28 cellular contexts compared by ENCODE assay signal in the genomic region with DNA sequence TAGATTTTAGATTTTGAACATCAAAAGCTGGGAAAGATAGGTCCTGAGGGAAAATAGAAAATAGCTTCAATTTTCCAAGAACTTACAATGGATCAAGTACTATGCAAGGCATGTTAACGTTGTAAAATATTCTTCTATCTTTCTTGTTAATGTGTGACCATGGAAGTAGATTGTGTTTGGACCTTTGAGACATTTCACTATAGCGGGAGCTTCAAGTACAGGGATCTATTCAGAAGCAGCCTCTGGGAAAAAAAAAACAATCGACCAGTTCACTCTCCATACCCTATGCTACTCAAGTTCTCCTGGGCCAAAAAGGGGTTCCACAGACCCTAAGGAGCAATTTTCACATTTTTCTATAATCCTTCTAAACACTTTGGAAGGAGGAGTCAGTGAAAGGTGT. TPM values are rescaled to one million over a fixed set of nuclear protein-coding genes. Genes with fewer than 3 reads are reported as not detected.
"Had no signal": no experiment of that assay in that cellular context is flagged by ENCODE, and none has a peak within 500 bp of the region (broad histone marks: within the 10 kb centered on the region; RNA-seq: fewer than 3 reads in every experiment).

No MANE protein-coding gene starts in this region.

- H3K27ac Mint-ChIP-seq: naive B cell; naive thymus-derived CD8-positive, alpha-beta T cell; natural killer cell treated with Interleukin-12 subunit alpha and Interleukin-12 subunit beta and Interleukin-15 and Interleukin-18, amount 100 ng/mL, for 72 hours; neural progenitor cell; stimulated activated effector memory CD8-positive, alpha-beta T cell treated with anti-CD3 and anti-CD28 coated beads, Interleukin-12 subunit alpha, Interleukin-12 subunit beta, amount 100 ng/mL, for 72 hours; stimulated activated naive B cell treated with anti-CD40 and anti-IgM and Interleukin-4, amounts not matched to agents 10 μg/mL and 1 μg/mL and 100 μg/mL, for 72 hours; stimulated activated naive CD8-positive, alpha-beta T cell treated with anti-CD3 and anti-CD28 coated beads, Interleukin-15, Interleukin-2, amounts not matched to agents 100 ng/mL and 50 ng/mL, for 24 hours had no signal

- H3K27me3 ChIP-seq: neural progenitor cell, ovary, stomach, thyroid gland, tibial nerve, upper lobe of left lung, vagina had no signal

- H2AFZ ChIP-seq: neural progenitor cell, parathyroid adenoma had no signal

- DNase-seq: naive B cell; naive thymus-derived CD8-positive, alpha-beta T cell; occipital lobe; ovary; posterior cingulate gyrus; psoas muscle; right cardiac atrium; stimulated activated CD4-positive, alpha-beta T cell treated with anti-CD3 and anti-CD28 coated beads, Interleukin-15, amount 100 ng/mL, for 24 hours; stimulated activated CD4-positive, alpha-beta T cell treated with anti-CD3 and anti-CD28 coated beads, Interleukin-2, amount 100 ng/mL, for 24 hours; stimulated activated CD4-positive, alpha-beta T cell treated with anti-CD3 and anti-CD28 coated beads, Interleukin-2, amount 100 ng/mL, for 48 hours; stimulated activated CD4-positive, alpha-beta T cell treated with anti-CD3 and anti-CD28 coated beads, Interleukin-4, amount 100 ng/mL, for 24 hours; stimulated activated naive B cell treated with anti-CD40 and anti-IgM and Interleukin-4, amounts not matched to agents 10 μg/mL and 1 μg/mL and 100 μg/mL, for 72 hours; stimulated activated naive CD4-positive, alpha-beta T cell treated with Interleukin-2 at 50 U/mL for 16 hours; stomach; thyroid gland; upper lobe of left lung had no signal

- H3K4me1 Mint-ChIP-seq: naive B cell; naive thymus-derived CD8-positive, alpha-beta T cell; neural progenitor cell; stimulated activated effector memory CD8-positive, alpha-beta T cell treated with anti-CD3 and anti-CD28 coated beads, Interleukin-12 subunit alpha, Interleukin-12 subunit beta, amount 100 ng/mL, for 72 hours; stimulated activated naive B cell treated with anti-CD40 and anti-IgM and Interleukin-4, amounts not matched to agents 10 μg/mL and 1 μg/mL and 100 μg/mL, for 72 hours had no signal

- H3K9me3 Mint-ChIP-seq: naive thymus-derived CD8-positive, alpha-beta T cell; neural progenitor cell; stimulated activated effector memory CD8-positive, alpha-beta T cell treated with anti-CD3 and anti-CD28 coated beads, Interleukin-12 subunit alpha, Interleukin-12 subunit beta, amount 100 ng/mL, for 72 hours; stimulated activated naive B cell treated with anti-CD40 and anti-IgM and Interleukin-4, amounts not matched to agents 10 μg/mL and 1 μg/mL and 100 μg/mL, for 72 hours; stimulated activated naive CD8-positive, alpha-beta T cell treated with anti-CD3 and anti-CD28 coated beads, Interleukin-15, Interleukin-2, amounts not matched to agents 100 ng/mL and 50 ng/mL, for 24 hours had no signal

- ATAC-seq: naive thymus-derived CD8-positive, alpha-beta T cell; natural killer cell treated with Interleukin-12 subunit alpha and Interleukin-12 subunit beta and Interleukin-15 and Interleukin-18, amount 100 ng/mL, for 72 hours; psoas muscle; right cardiac atrium; sciatic nerve; stimulated activated effector memory CD8-positive, alpha-beta T cell treated with anti-CD3 and anti-CD28 coated beads, Interleukin-12 subunit alpha, Interleukin-12 subunit beta, amount 100 ng/mL, for 72 hours; stimulated activated naive B cell treated with anti-CD40 and anti-IgM and Interleukin-4, amounts not matched to agents 10 μg/mL and 1 μg/mL and 100 μg/mL, for 72 hours had no signal

- H3K36me3 ChIP-seq: neural progenitor cell, ovary, stomach, thoracic aorta, thyroid gland, tibial nerve, upper lobe of left lung, vagina had no signal

- H3K4me3 Mint-ChIP-seq: naive B cell; naive thymus-derived CD8-positive, alpha-beta T cell; natural killer cell treated with Interleukin-12 subunit alpha and Interleukin-12 subunit beta and Interleukin-15 and Interleukin-18, amount 100 ng/mL, for 72 hours; neural progenitor cell; stimulated activated effector memory CD8-positive, alpha-beta T cell treated with anti-CD3 and anti-CD28 coated beads, Interleukin-12 subunit alpha, Interleukin-12 subunit beta, amount 100 ng/mL, for 72 hours; stimulated activated naive B cell treated with anti-CD40 and anti-IgM and Interleukin-4, amounts not matched to agents 10 μg/mL and 1 μg/mL and 100 μg/mL, for 72 hours; stimulated activated naive CD8-positive, alpha-beta T cell treated with anti-CD3 and anti-CD28 coated beads, Interleukin-15, Interleukin-2, amounts not matched to agents 100 ng/mL and 50 ng/mL, for 24 hours had no signal

- FAIRE-seq: urothelium cell line had no signal

- H3K4me3 ChIP-seq: neural progenitor cell, ovary, psoas muscle, skin epidermis, stomach, thoracic aorta, thyroid gland, tibial nerve, upper lobe of left lung, vagina had no signal

- H3K9ac ChIP-seq: neural progenitor cell, parathyroid adenoma had no signal

- H3K4me2 ChIP-seq: neural progenitor cell had no signal

- H3K79me2 ChIP-seq: parathyroid adenoma had no signal

- H3K36me3 Mint-ChIP-seq: naive B cell; naive thymus-derived CD8-positive, alpha-beta T cell; natural killer cell treated with Interleukin-12 subunit alpha and Interleukin-12 subunit beta and Interleukin-15 and Interleukin-18, amount 100 ng/mL, for 72 hours; neural progenitor cell; stimulated activated effector memory CD8-positive, alpha-beta T cell treated with anti-CD3 and anti-CD28 coated beads, Interleukin-12 subunit alpha, Interleukin-12 subunit beta, amount 100 ng/mL, for 72 hours; stimulated activated naive B cell treated with anti-CD40 and anti-IgM and Interleukin-4, amounts not matched to agents 10 μg/mL and 1 μg/mL and 100 μg/mL, for 72 hours had no signal

- H3K27me3 Mint-ChIP-seq: stimulated activated naive CD8-positive, alpha-beta T cell treated with anti-CD3 and anti-CD28 coated beads, Interleukin-15, Interleukin-2, amounts not matched to agents 100 ng/mL and 50 ng/mL, for 24 hours had no signal

- H3K4me1 ChIP-seq: neural progenitor cell, parathyroid adenoma, psoas muscle, thyroid gland, tibial nerve, upper lobe of left lung, vagina had no signal

- H3K27ac ChIP-seq: neural progenitor cell, ovary, parathyroid adenoma, psoas muscle, skin epidermis, stomach, thoracic aorta, thyroid gland, tibial nerve, upper lobe of left lung, vagina had no signal

- H3K9me3 ChIP-seq: ovary, psoas muscle, stomach, thoracic aorta, thyroid gland, tibial nerve, upper lobe of left lung, vagina had no signal

RNA-seq across cellular contexts. Expression of gene ATP10B, which starts 54.1 kb away (rescaled TPM):
- total RNA-seq: naive thymus-derived CD8-positive, alpha-beta T cell; natural killer cell treated with Interleukin-12 subunit alpha and Interleukin-12 subunit beta and Interleukin-15 and Interleukin-18, amount 100 ng/mL, for 72 hours; osteoblast; right cardiac atrium had no signal
- polyA plus RNA-seq: naive thymus-derived CD8-positive, alpha-beta T cell had no signal
